2 cellular contexts compared by ENCODE assay signal in the genomic region with DNA sequence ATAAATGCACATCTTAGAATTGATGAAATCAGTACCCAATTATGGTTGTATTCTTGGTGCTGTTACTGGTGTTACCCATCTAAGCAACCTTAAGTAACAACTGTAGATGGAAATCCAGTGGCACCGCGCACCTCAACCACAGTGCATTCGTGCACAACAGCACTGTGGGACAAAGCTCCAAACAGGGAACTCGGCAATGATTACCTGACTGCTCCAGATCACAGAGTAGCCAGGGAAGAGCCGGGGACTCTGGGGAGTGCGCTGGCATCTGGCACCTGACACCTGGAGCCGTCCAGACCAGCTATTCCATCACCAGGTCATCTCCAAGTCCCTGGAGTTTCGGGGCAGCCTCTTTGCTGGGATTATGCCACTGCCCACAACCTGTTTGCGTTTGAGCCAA.
TF ChIP-seq lines count a peak whose summit lies in the region.

No MANE protein-coding gene starts in this region.

TF ChIP-seq in SK-N-SH, 30 proteins besides CTCF, POLR2A, EP300 and RAD21 (continued from another document):
- TF ChIP-seq, protein P1, sequence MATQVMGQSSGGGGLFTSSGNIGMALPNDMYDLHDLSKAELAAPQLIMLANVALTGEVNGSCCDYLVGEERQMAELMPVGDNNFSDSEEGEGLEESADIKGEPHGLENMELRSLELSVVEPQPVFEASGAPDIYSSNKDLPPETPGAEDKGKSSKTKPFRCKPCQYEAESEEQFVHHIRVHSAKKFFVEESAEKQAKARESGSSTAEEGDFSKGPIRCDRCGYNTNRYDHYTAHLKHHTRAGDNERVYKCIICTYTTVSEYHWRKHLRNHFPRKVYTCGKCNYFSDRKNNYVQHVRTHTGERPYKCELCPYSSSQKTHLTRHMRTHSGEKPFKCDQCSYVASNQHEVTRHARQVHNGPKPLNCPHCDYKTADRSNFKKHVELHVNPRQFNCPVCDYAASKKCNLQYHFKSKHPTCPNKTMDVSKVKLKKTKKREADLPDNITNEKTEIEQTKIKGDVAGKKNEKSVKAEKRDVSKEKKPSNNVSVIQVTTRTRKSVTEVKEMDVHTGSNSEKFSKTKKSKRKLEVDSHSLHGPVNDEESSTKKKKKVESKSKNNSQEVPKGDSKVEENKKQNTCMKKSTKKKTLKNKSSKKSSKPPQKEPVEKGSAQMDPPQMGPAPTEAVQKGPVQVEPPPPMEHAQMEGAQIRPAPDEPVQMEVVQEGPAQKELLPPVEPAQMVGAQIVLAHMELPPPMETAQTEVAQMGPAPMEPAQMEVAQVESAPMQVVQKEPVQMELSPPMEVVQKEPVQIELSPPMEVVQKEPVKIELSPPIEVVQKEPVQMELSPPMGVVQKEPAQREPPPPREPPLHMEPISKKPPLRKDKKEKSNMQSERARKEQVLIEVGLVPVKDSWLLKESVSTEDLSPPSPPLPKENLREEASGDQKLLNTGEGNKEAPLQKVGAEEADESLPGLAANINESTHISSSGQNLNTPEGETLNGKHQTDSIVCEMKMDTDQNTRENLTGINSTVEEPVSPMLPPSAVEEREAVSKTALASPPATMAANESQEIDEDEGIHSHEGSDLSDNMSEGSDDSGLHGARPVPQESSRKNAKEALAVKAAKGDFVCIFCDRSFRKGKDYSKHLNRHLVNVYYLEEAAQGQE (IDR thresholded peaks at IDR 0.05; ENCODE audit: low read depth, low read length): no peak
- TF ChIP-seq USF1 (IDR thresholded peaks at IDR 0.05; ENCODE audit: borderline replicate concordance, low read depth) (no peak), YY1 (IDR thresholded peaks at IDR 0.05; ENCODE audit: low read depth) (no peak)

TF ChIP-seq in SK-N-SH treated with all-trans-retinoic acid at 6 μM for 48 hours, 23 proteins besides CTCF, POLR2A, EP300 and RAD21 (continued from another document):
- TF ChIP-seq, protein P2, sequence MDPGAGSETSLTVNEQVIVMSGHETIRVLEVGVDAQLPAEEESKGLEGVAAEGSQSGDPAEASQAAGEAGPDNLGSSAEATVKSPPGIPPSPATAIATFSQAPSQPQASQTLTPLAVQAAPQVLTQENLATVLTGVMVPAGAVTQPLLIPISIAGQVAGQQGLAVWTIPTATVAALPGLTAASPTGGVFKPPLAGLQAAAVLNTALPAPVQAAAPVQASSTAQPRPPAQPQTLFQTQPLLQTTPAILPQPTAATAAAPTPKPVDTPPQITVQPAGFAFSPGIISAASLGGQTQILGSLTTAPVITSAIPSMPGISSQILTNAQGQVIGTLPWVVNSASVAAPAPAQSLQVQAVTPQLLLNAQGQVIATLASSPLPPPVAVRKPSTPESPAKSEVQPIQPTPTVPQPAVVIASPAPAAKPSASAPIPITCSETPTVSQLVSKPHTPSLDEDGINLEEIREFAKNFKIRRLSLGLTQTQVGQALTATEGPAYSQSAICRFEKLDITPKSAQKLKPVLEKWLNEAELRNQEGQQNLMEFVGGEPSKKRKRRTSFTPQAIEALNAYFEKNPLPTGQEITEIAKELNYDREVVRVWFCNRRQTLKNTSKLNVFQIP (CRISPR knock-in tag; IDR thresholded peaks at IDR 0.05; ENCODE audit: borderline replicate concordance, low read depth): no peak
- TF ChIP-seq, protein P3, sequence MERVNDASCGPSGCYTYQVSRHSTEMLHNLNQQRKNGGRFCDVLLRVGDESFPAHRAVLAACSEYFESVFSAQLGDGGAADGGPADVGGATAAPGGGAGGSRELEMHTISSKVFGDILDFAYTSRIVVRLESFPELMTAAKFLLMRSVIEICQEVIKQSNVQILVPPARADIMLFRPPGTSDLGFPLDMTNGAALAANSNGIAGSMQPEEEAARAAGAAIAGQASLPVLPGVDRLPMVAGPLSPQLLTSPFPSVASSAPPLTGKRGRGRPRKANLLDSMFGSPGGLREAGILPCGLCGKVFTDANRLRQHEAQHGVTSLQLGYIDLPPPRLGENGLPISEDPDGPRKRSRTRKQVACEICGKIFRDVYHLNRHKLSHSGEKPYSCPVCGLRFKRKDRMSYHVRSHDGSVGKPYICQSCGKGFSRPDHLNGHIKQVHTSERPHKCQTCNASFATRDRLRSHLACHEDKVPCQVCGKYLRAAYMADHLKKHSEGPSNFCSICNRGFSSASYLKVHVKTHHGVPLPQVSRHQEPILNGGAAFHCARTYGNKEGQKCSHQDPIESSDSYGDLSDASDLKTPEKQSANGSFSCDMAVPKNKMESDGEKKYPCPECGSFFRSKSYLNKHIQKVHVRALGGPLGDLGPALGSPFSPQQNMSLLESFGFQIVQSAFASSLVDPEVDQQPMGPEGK (CRISPR knock-in tag; IDR thresholded peaks at IDR 0.05; ENCODE audit: borderline replicate concordance): no peak
TF ChIP-seq in SK-N-SH treated with all-trans-retinoic acid at 6 μM for 48 hours: peak in this region for 0.
